8 cellular contexts compared by ENCODE assay signal in the genomic region with DNA sequence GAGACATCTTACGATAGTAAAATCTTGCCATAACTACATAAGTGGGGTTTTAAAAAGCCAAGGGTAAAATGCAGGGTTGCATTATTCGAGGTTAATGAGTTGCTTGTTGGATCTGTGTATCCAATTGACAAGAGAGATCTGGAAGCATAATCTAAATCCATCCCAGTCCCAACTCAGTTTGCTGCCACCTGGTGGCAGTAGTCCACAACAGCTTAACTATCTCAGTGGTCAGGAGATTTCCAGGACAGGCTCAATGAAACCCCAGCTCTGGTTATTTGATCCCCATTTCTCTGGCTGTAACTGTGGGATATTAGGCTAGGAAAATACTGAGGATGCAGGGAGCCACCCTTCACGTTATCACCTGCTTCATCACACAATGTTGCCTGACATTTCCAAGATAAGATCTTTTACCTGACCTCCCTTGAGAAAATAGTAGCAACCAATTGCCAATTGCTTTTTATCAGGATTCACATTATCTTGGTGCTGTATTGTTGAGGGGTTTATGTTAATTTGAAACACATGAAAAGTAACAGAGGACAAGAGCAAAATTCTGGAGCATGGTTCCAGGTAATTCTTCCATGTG.
DNase-seq lines count a peak whose midpoint lies in the region; ATAC-seq and TF ChIP-seq lines count a peak whose summit lies in the region.

No MANE protein-coding gene starts in this region.

- H3K27ac ChIP-seq in SJSA1 (no peak overlapping the region), cardiac muscle cell (no peak overlapping the region)

- no peaks in the 10 kb centered on the region for H3K27me3 ChIP-seq in SJSA1 (replicated peaks)
- H3K27me3 ChIP-seq in cardiac muscle cell, result no peaks in the 10 kb centered on the region

- H3K27me3 Mint-ChIP-seq in activated naive CD8-positive, alpha-beta T cell treated with anti-CD3 and anti-CD28 coated beads for 36 hours, result no peaks in the 10 kb centered on the region
- H3K27me3 Mint-ChIP-seq in progenitor cell of endocrine pancreas, result no peaks in the 10 kb centered on the region

- TF ChIP-seq CTCF in AG10803 (conservative IDR thresholded peaks at IDR 0.05; ENCODE audit: low read length) (peak; percentile 91), cardiac muscle cell (IDR thresholded peaks at IDR 0.05; ENCODE audit: low read depth, low read length) (peak; percentile 87), progenitor cell of endocrine pancreas (IDR thresholded peaks at IDR 0.05; ENCODE audit: unreplicated experiment) (peak; percentile 85)

- no peaks in the 10 kb centered on the region for H3K9me3 Mint-ChIP-seq in activated naive CD8-positive, alpha-beta T cell treated with anti-CD3 and anti-CD28 coated beads for 36 hours
- no peaks in the 10 kb centered on the region for H3K9me3 Mint-ChIP-seq in progenitor cell of endocrine pancreas (ENCODE audit: low read depth)

- H3K4me3 Mint-ChIP-seq in activated naive CD8-positive, alpha-beta T cell treated with anti-CD3 and anti-CD28 coated beads for 36 hours, result no peak overlapping the region
- H3K4me3 Mint-ChIP-seq in progenitor cell of endocrine pancreas (ENCODE audit: low read depth), result no peak overlapping the region

- TF ChIP-seq EP300 in Ishikawa (IDR thresholded peaks at IDR 0.05; ENCODE audit: borderline replicate concordance), result no peak

- H3K36me3 ChIP-seq in SJSA1 (no peaks in the 10 kb centered on the region), cardiac muscle cell (no peaks in the 10 kb centered on the region)

- H3K4me1 ChIP-seq in SJSA1 (replicated peaks) (no peaks in the 10 kb centered on the region), cardiac muscle cell (ENCODE audit: low read depth) (no peaks in the 10 kb centered on the region)

- H3K4me3 ChIP-seq in AG10803 (ENCODE audit: low read length) (no peak overlapping the region), SJSA1 (no peak overlapping the region), cardiac muscle cell (no peak overlapping the region)

- peaks cover 55% of the 10 kb centered on the region for H3K4me1 Mint-ChIP-seq in activated naive CD8-positive, alpha-beta T cell treated with anti-CD3 and anti-CD28 coated beads for 36 hours
- H3K4me1 Mint-ChIP-seq in progenitor cell of endocrine pancreas (ENCODE audit: low read depth), result no peaks in the 10 kb centered on the region

- TF ChIP-seq RAD21 in Ishikawa (IDR thresholded peaks at IDR 0.05; ENCODE audit: low read depth), result peak; percentile 66

- ATAC-seq in GM18511 (IDR thresholded peaks at IDR 0.05; ENCODE audit: unreplicated experiment), result peak; percentile 36

- H3K27ac Mint-ChIP-seq in activated naive CD8-positive, alpha-beta T cell treated with anti-CD3 and anti-CD28 coated beads for 36 hours, result no peak overlapping the region
- H3K27ac Mint-ChIP-seq in progenitor cell of endocrine pancreas, result no peak overlapping the region

- peaks cover 4% of the 10 kb centered on the region for H3K36me3 Mint-ChIP-seq in activated naive CD8-positive, alpha-beta T cell treated with anti-CD3 and anti-CD28 coated beads for 36 hours
- H3K36me3 Mint-ChIP-seq in progenitor cell of endocrine pancreas (ENCODE audit: insufficient read depth), result no peaks in the 10 kb centered on the region

- DNase-seq in AG10803 (ENCODE audit: low read depth) (peak; percentile 66), SJSA1 (ENCODE audit: low read depth in 1 of 2, low spot score in 2 of 2) (peak; percentile 53 to 56), cardiac muscle cell (ENCODE audit: low read depth in 1 of 2, low spot score in 1 of 2) (peak; percentile 79 to 81), progenitor cell of endocrine pancreas (ENCODE audit: low spot score, unreplicated experiment) (peak; percentile 31), OCI-M2 (lab: John Stamatoyannopoulos, UW; ENCODE audit: unreplicated experiment) (no peak)
- DNase-seq in activated naive CD8-positive, alpha-beta T cell treated with anti-CD3 and anti-CD28 coated beads for 36 hours, result peak; percentile 48

- no peaks in the 10 kb centered on the region for H3K9me3 ChIP-seq in SJSA1 (replicated peaks)
- H3K9me3 ChIP-seq in cardiac muscle cell (ENCODE audit: low read depth), result no peaks in the 10 kb centered on the region

TF ChIP-seq in Ishikawa, 13 proteins besides CTCF, POLR2A, EP300 and RAD21:
- TF ChIP-seq NFIC (IDR thresholded peaks at IDR 0.05), result no peak
